23 cellular contexts compared by ENCODE assay signal in genomic region chr14:103283916-103284315, GRCh38.
"Had no signal": no experiment of that assay in that cellular context is flagged by ENCODE, and none has a peak within 500 bp of the region (broad histone marks: within the 10 kb centered on the region; RNA-seq: fewer than 3 reads in every experiment).

No MANE protein-coding gene starts in this region.

- H3K36me3 Mint-ChIP-seq: immature natural killer cell; naive thymus-derived CD4-positive, alpha-beta T cell; stimulated activated memory B cell treated with anti-CD40 and anti-IgM and Interleukin-4, amounts not matched to agents 10 μg/mL and 1 μg/mL and 100 μg/mL, for 72 hours had no signal

- H3K4me3 Mint-ChIP-seq: dendritic cell treated with granulocyte-macrophage colony-stimulating factor and Interleukin-4, amounts not matched to agents 40 ng/mL and 50 ng/mL, for 4 days; effector memory CD8-positive, alpha-beta T cell; immature natural killer cell; naive thymus-derived CD4-positive, alpha-beta T cell; nephron progenitor cell; stimulated activated memory B cell treated with anti-CD40 and anti-IgM and Interleukin-4, amounts not matched to agents 10 μg/mL and 1 μg/mL and 100 μg/mL, for 72 hours; stimulated activated naive CD8-positive, alpha-beta T cell treated with anti-CD3 and anti-CD28 coated beads, Interleukin-15, Interleukin-2, amounts not matched to agents 100 ng/mL and 50 ng/mL, for 24 hours had no signal

- H3K4me1 ChIP-seq: testis had no signal

- H3K4me2 ChIP-seq: smooth muscle cell had no signal

- H3K27ac ChIP-seq: epithelial cell of prostate, esophagus muscularis mucosa, gastrocnemius medialis, heart right ventricle, left lung, neutrophil, right atrium auricular region, testis, tibial nerve, upper lobe of right lung, vagina had no signal

- H3K36me3 ChIP-seq: esophagus muscularis mucosa, gastrocnemius medialis, heart right ventricle, left lung, neutrophil, right atrium auricular region, tibial nerve, upper lobe of right lung, vagina had no signal

- H3K4me3 ChIP-seq: esophagus muscularis mucosa, gastrocnemius medialis, heart right ventricle, left lung, lung, right atrium auricular region, smooth muscle cell, testis, tibial nerve, upper lobe of right lung, vagina had no signal

- H3K9me3 ChIP-seq: esophagus muscularis mucosa, gastrocnemius medialis, heart right ventricle, left lung, neutrophil, right atrium auricular region, testis, tibial nerve, upper lobe of right lung, vagina had no signal

- H3K27me3 ChIP-seq: testis, vagina had no signal

- ATAC-seq: effector memory CD8-positive, alpha-beta T cell; gastrocnemius medialis; heart right ventricle; left lung; naive thymus-derived CD4-positive, alpha-beta T cell; stimulated activated memory B cell treated with anti-CD40 and anti-IgM and Interleukin-4, amounts not matched to agents 10 μg/mL and 1 μg/mL and 100 μg/mL, for 72 hours; upper lobe of right lung had no signal

- H3K27ac Mint-ChIP-seq: dendritic cell treated with granulocyte-macrophage colony-stimulating factor and Interleukin-4, amounts not matched to agents 40 ng/mL and 50 ng/mL, for 4 days; effector memory CD8-positive, alpha-beta T cell; immature natural killer cell; nephron progenitor cell; stimulated activated memory B cell treated with anti-CD40 and anti-IgM and Interleukin-4, amounts not matched to agents 10 μg/mL and 1 μg/mL and 100 μg/mL, for 72 hours; stimulated activated naive CD8-positive, alpha-beta T cell treated with anti-CD3 and anti-CD28 coated beads, Interleukin-15, Interleukin-2, amounts not matched to agents 100 ng/mL and 50 ng/mL, for 24 hours had no signal

- H3K9me3 Mint-ChIP-seq: dendritic cell treated with granulocyte-macrophage colony-stimulating factor and Interleukin-4, amounts not matched to agents 40 ng/mL and 50 ng/mL, for 4 days; effector memory CD8-positive, alpha-beta T cell; immature natural killer cell; stimulated activated memory B cell treated with anti-CD40 and anti-IgM and Interleukin-4, amounts not matched to agents 10 μg/mL and 1 μg/mL and 100 μg/mL, for 72 hours; stimulated activated naive CD8-positive, alpha-beta T cell treated with anti-CD3 and anti-CD28 coated beads, Interleukin-15, Interleukin-2, amounts not matched to agents 100 ng/mL and 50 ng/mL, for 24 hours had no signal

- H3K4me1 Mint-ChIP-seq: immature natural killer cell had no signal

- DNase-seq: effector memory CD8-positive, alpha-beta T cell; gastrocnemius medialis; heart right ventricle; immature natural killer cell; left lung; mesenchymal stem cell; naive thymus-derived CD4-positive, alpha-beta T cell; nephron progenitor cell; posterior cingulate gyrus; stimulated activated CD4-positive, alpha-beta T cell treated with anti-CD3 and anti-CD28 coated beads, Interleukin-4, amount 100 ng/mL, for 1 hour; testis; upper lobe of right lung had no signal
